ENCODE assay signal across 8 cellular contexts in genomic region chr7:149196151-149196704, GRCh38.
DNase-seq lines count a peak whose midpoint lies in the region; ATAC-seq lines count a peak whose summit lies in the region.

No MANE protein-coding gene starts in this region.

- H3K9me3 ChIP-seq in HUES48 (ENCODE audit: control insufficient read depth, insufficient read depth, low read length): no peaks in the 10 kb centered on the region
- H3K9me3 ChIP-seq in iPS-18c (ENCODE audit: control insufficient read depth, insufficient read depth, low read length): peaks cover 2% of the 10 kb centered on the region

- H3K27me3 ChIP-seq in HUES48 (ENCODE audit: control insufficient read depth, insufficient read depth, low read length): no peaks in the 10 kb centered on the region

- H3K36me3 Mint-ChIP-seq in activated naive CD4-positive, alpha-beta T cell treated with anti-CD3 and anti-CD28 coated beads, Interleukin-2, amount 10 ng/mL, durations not matched to agents 7 days and 5 days: peaks cover 30% of the 10 kb centered on the region

- peak overlapping the region; percentile 98 for H3K4me3 ChIP-seq in HUES48 (ENCODE audit: low read depth, low read length)
- H3K4me3 ChIP-seq in iPS-18c (ENCODE audit: insufficient read depth, low read depth, low read length): peak overlapping the region; percentile 82

- ATAC-seq in HG02884 (IDR thresholded peaks at IDR 0.05; ENCODE audit: unreplicated experiment): no peak

- peaks cover 6% of the 10 kb centered on the region for H3K27me3 Mint-ChIP-seq in activated naive CD4-positive, alpha-beta T cell treated with anti-CD3 and anti-CD28 coated beads, Interleukin-2, amount 10 ng/mL, durations not matched to agents 7 days and 5 days

- peak overlapping the region; percentile 76 for H3K27ac Mint-ChIP-seq in activated naive CD4-positive, alpha-beta T cell treated with anti-CD3 and anti-CD28 coated beads, Interleukin-2, amount 10 ng/mL, durations not matched to agents 7 days and 5 days

- H3K4me1 ChIP-seq in HUES48 (ENCODE audit: control insufficient read depth, insufficient read depth, low read length): peaks cover 4% of the 10 kb centered on the region; the same call in 1 of the 2 replicates

- CTCF ChIA-PET in activated naive CD4-positive, alpha-beta T cell treated with anti-CD3 and anti-CD28 coated beads, Interleukin-2, amount 10 ng/mL, durations not matched to agents 7 days and 5 days (lab: Charles Lee): interaction anchor here (0.5 to 2.1 kb wide), 8 partner anchors 14 to 429 kb away, joined by 3 to 7 read pairs (median 5); partner anchors contain the start of genes ZNF398 and ZNF783

- peak overlapping the region; percentile 93 for H3K9ac ChIP-seq in HUES48 (ENCODE audit: low read depth, low read length)

- no peaks in the 10 kb centered on the region for H3K9me3 Mint-ChIP-seq in activated naive CD4-positive, alpha-beta T cell treated with anti-CD3 and anti-CD28 coated beads, Interleukin-2, amount 10 ng/mL, durations not matched to agents 7 days and 5 days

- H3K36me3 ChIP-seq in HUES48 (ENCODE audit: control insufficient read depth, insufficient read depth, low read length): peaks cover 36% of the 10 kb centered on the region

- H3K4me1 Mint-ChIP-seq in activated naive CD4-positive, alpha-beta T cell treated with anti-CD3 and anti-CD28 coated beads, Interleukin-2, amount 10 ng/mL, durations not matched to agents 7 days and 5 days: peaks cover 45% of the 10 kb centered on the region

- peak overlapping the region; percentile 28 for H3K27ac ChIP-seq in HUES48 (ENCODE audit: low read depth, low read length)

- peak; percentile 72 for DNase-seq in activated CD8-positive, alpha-beta memory T cell treated with anti-CD3 and anti-CD28 coated beads for 24 hours
- no peak for DNase-seq in activated CD8-positive, alpha-beta memory T cell treated with anti-CD3 and anti-CD28 coated beads, Interleukin-2, amount 50 U/mL, for 4 hours
- peak; percentile 24 for DNase-seq in activated naive CD4-positive, alpha-beta T cell treated with anti-CD3 and anti-CD28 coated beads, Interleukin-2, amount 10 ng/mL, durations not matched to agents 7 days and 5 days
- peak; percentile 10 for DNase-seq in stimulated activated CD4-positive, alpha-beta T cell treated with anti-CD3 and anti-CD28 coated beads, Interleukin-4, amount 100 ng/mL, for 1 hour
- DNase-seq in NCI-H1105 treated with DMSO at 0.1 percent for 48 hours (lab: John Stamatoyannopoulos, UW): no peak

- peak overlapping the region; percentile 82 for H3K4me3 Mint-ChIP-seq in activated naive CD4-positive, alpha-beta T cell treated with anti-CD3 and anti-CD28 coated beads, Interleukin-2, amount 10 ng/mL, durations not matched to agents 7 days and 5 days

Comparison
In these comparisons a context has a peak if more than half of its experiments do, and no peak if none do; other contexts are left out.
1. DNase-seq: peak in activated CD8-positive, alpha-beta memory T cell treated with anti-CD3 and anti-CD28 coated beads for 24 hours (single experiment), activated naive CD4-positive, alpha-beta T cell treated with anti-CD3 and anti-CD28 coated beads, Interleukin-2, amount 10 ng/mL, durations not matched to agents 7 days and 5 days (single experiment) and stimulated activated CD4-positive, alpha-beta T cell treated with anti-CD3 and anti-CD28 coated beads, Interleukin-4, amount 100 ng/mL, for 1 hour (single experiment); none in activated CD8-positive, alpha-beta memory T cell treated with anti-CD3 and anti-CD28 coated beads, Interleukin-2, amount 50 U/mL, for 4 hours (single experiment) and NCI-H1105 treated with DMSO at 0.1 percent for 48 hours (single experiment).